Comparison of ENCODE assay signal across 12 cellular contexts in the genomic region with DNA sequence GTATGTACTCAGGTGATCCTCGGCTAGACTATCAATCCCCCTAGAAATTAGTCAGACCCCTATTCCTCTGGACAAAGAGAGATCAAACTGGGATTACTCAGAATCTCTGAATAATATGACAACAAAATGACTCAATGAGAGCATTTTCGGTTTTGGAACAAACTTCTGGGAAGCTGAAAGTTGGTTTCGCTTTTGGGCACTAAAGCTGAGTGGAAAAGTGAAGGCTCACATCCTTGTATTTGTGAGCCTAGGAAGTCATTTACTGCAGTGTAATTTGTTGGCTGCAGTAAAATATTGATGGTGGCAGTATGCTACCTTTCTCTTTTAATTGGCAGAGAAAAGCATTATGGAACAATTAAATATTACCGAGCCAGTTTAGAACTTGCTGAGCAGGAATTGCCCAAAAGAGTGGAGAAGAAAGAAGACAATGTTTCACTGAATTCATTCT.
DNase-seq lines count a peak whose midpoint lies in the region; TF ChIP-seq lines count a peak whose summit lies in the region.
"Had no signal": no experiment of that assay in that cellular context is flagged by ENCODE, and none has a peak within 500 bp of the region (broad histone marks: within the 10 kb centered on the region; RNA-seq: fewer than 3 reads in every experiment).

No MANE protein-coding gene starts in this region.

- TF ChIP-seq CTCF in LNCaP clone FGC (IDR thresholded peaks at IDR 0.05; ENCODE audit: control insufficient read depth, extremely low read depth, insufficient read depth): no peak
- TF ChIP-seq CTCF in VCaP (conservative IDR thresholded peaks at IDR 0.05): no peak
- TF ChIP-seq CTCF in fibroblast of villous mesenchyme (IDR thresholded peaks at IDR 0.05; ENCODE audit: insufficient read depth, low read depth, low read length): no peak
- no peak for TF ChIP-seq CTCF in transverse colon (IDR thresholded peaks at IDR 0.05)
- no peak for TF ChIP-seq CTCF in chondrocyte (IDR thresholded peaks at IDR 0.05)

- H3K9me3 Mint-ChIP-seq in activated T-cell treated with anti-CD3 and anti-CD28 coated beads, Interleukin-2, amount 50 U/mL, for 24 hours: no peaks in the 10 kb centered on the region
- H3K9me3 Mint-ChIP-seq in chondrocyte (ENCODE audit: low read depth): peaks cover 15% of the 10 kb centered on the region
- H3K9me3 Mint-ChIP-seq: activated T-cell treated with anti-CD3 and anti-CD28 coated beads, Interleukin-2, amount 50 U/mL, for 72 hours; brain had no signal

- intact Hi-C loops in transverse colon (cut with DNase I; ENCODE audit: low total_unique reads): no loop called here

- H3K27ac Mint-ChIP-seq in activated T-cell treated with anti-CD3 and anti-CD28 coated beads, Interleukin-2, amount 50 U/mL, for 24 hours: no peak overlapping the region
- H3K27ac Mint-ChIP-seq in chondrocyte (ENCODE audit: unreplicated experiment): no peak overlapping the region
- H3K27ac Mint-ChIP-seq: activated T-cell treated with anti-CD3 and anti-CD28 coated beads, Interleukin-2, amount 50 U/mL, for 72 hours; brain had no signal

- no peaks in the 10 kb centered on the region for H3K27me3 ChIP-seq in transverse colon
- H3K27me3 ChIP-seq: right lobe of liver had no signal

- DNase-seq in LNCaP clone FGC (ENCODE audit: low read depth) (peak; percentile 40), fibroblast of villous mesenchyme (ENCODE audit: low read depth) (peak; percentile 23), transverse colon (no peak), NCI-H1930 (lab: John Stamatoyannopoulos, UW) (no peak), chondrocyte (ENCODE audit: low spot score) (no peak)
- no peak for DNase-seq in activated T-cell treated with anti-CD3 and anti-CD28 coated beads, Interleukin-2, amount 50 U/mL, for 24 hours
- DNase-seq: activated CD4-positive, CD25-positive, alpha-beta regulatory T cell treated with anti-CD3 and anti-CD28 coated beads, Interleukin-2, amount 50 U/mL, for 72 hours; activated T-cell treated with anti-CD3 and anti-CD28 coated beads, Interleukin-2, amount 50 U/mL, for 72 hours; DMS 273 treated with DMSO at 0.1 percent for 48 hours; right lobe of liver had no signal

- peaks cover 11% of the 10 kb centered on the region for H3K27me3 Mint-ChIP-seq in activated T-cell treated with anti-CD3 and anti-CD28 coated beads, Interleukin-2, amount 50 U/mL, for 24 hours
- no peaks in the 10 kb centered on the region for H3K27me3 Mint-ChIP-seq in chondrocyte (ENCODE audit: low read depth)
- H3K27me3 Mint-ChIP-seq: brain had no signal

- in situ Hi-C loops in transverse colon (cut with MboI; ENCODE audit: low pct_ligation_motif_present in 1 of 4, low pct_unique_long_range_greater_than_20kb in 1 of 4, low sequenced_read_pairs in 3 of 4): no loop called here

- no peaks in the 10 kb centered on the region for H3K9me3 ChIP-seq in transverse colon
- H3K9me3 ChIP-seq: right lobe of liver had no signal

- H3K36me3 Mint-ChIP-seq in activated T-cell treated with anti-CD3 and anti-CD28 coated beads, Interleukin-2, amount 50 U/mL, for 24 hours (ENCODE audit: low read depth): no peaks in the 10 kb centered on the region
- H3K36me3 Mint-ChIP-seq in chondrocyte (ENCODE audit: low read depth): no peaks in the 10 kb centered on the region
- H3K36me3 Mint-ChIP-seq: brain had no signal

- H3K27ac ChIP-seq in VCaP (peak overlapping the region; percentile 76), transverse colon (peak overlapping the region in 3 of 4 donors; percentile 28 to 64 (median 51))
- H3K27ac ChIP-seq: right lobe of liver had no signal

- no peaks in the 10 kb centered on the region for H3K4me1 Mint-ChIP-seq in activated T-cell treated with anti-CD3 and anti-CD28 coated beads, Interleukin-2, amount 50 U/mL, for 24 hours (ENCODE audit: low read depth)
- no peaks in the 10 kb centered on the region for H3K4me1 Mint-ChIP-seq in chondrocyte (ENCODE audit: low read depth)

- peak overlapping the region; percentile 33 for H3K4me3 ChIP-seq in LNCaP clone FGC (ENCODE audit: low read depth, low read length)
- H3K4me3 ChIP-seq in fibroblast of villous mesenchyme (ENCODE audit: low read depth, low read length): no peak overlapping the region
- no peak overlapping the region for H3K4me3 ChIP-seq in transverse colon
- H3K4me3 ChIP-seq: right lobe of liver had no signal

- WGBS in transverse colon (ENCODE audit: low coverage in 1 of 2), 2 donors: 10 to 39% methylated on average over 2 to 4 of the region's 4 CpGs

- no peak overlapping the region for H3K4me3 Mint-ChIP-seq in activated T-cell treated with anti-CD3 and anti-CD28 coated beads, Interleukin-2, amount 50 U/mL, for 24 hours
- no peak overlapping the region for H3K4me3 Mint-ChIP-seq in chondrocyte (ENCODE audit: unreplicated experiment)
- H3K4me3 Mint-ChIP-seq: activated T-cell treated with anti-CD3 and anti-CD28 coated beads, Interleukin-2, amount 50 U/mL, for 72 hours; brain had no signal

- TF ChIP-seq EP300 in transverse colon (IDR thresholded peaks at IDR 0.05; ENCODE audit: low read depth): no peak

- TF ChIP-seq POLR2A in transverse colon (IDR thresholded peaks at IDR 0.05): no peak

- no peaks in the 10 kb centered on the region for H3K36me3 ChIP-seq in transverse colon
- H3K36me3 ChIP-seq: right lobe of liver had no signal

- no peaks in the 10 kb centered on the region for H3K4me1 ChIP-seq in transverse colon
- H3K4me1 ChIP-seq: right lobe of liver had no signal

Comparison
In these comparisons a context has a peak if more than half of its experiments do, and no peak if none do; other contexts are left out.
1. DNase-seq: peak in LNCaP clone FGC (single experiment) and fibroblast of villous mesenchyme (single experiment); none in transverse colon (single experiment), activated T-cell treated with anti-CD3 and anti-CD28 coated beads, Interleukin-2, amount 50 U/mL, for 24 hours (single experiment), NCI-H1930 (0 of 2) and chondrocyte (single experiment).